23 cellular contexts compared by ENCODE assay signal in the genomic region with DNA sequence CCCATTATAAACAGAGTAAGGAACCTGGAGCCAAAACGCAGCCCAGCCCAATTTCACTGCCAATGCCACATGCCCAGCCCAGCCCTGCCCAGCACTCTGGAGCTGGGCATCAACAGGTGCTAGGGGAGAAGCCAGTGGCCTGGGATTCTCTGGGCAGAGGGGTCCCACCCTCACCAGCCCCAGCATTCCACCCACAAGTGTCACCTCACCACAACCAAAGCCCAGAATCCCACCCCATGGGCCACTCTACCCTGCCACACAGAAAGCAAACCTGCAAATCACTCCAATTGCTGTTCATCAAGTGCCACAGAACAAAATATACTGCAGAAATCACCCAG.
"Had no signal": no experiment of that assay in that cellular context is flagged by ENCODE, and none has a peak within 500 bp of the region (broad histone marks: within the 10 kb centered on the region; RNA-seq: fewer than 3 reads in every experiment).

No MANE protein-coding gene starts in this region.

- H3K4me1 ChIP-seq: right lobe of liver had no signal

- DNase-seq: activated CD4-positive, alpha-beta T cell treated with anti-CD3 and anti-CD28 coated beads, Interleukin-2, amount 10 ng/mL, durations not matched to agents 24 days and 14 days; activated CD8-positive, alpha-beta T cell treated with anti-CD3 and anti-CD28 coated beads, Interleukin-2, amount 10 ng/mL, durations not matched to agents 7 days and 5 days; activated effector memory CD4-positive, alpha-beta T cell treated with Interleukin-2 at 50 U/mL for 16 hours; activated naive CD4-positive, alpha-beta T cell treated with anti-CD3 and anti-CD28 coated beads for 36 hours; activated T-cell treated with anti-CD3 and anti-CD28 coated beads, Interleukin-2, amount 50 U/mL, for 72 hours; cerebellar nuclear complex; cortex of kidney; erythroblast; foreskin fibroblast; immature natural killer cell; kidney glomerular epithelial cell; left lung; mammary epithelial cell; occipital lobe; stimulated activated CD4-positive, alpha-beta T cell treated with anti-CD3 and anti-CD28 coated beads, Interleukin-2, amount 100 ng/mL, for 48 hours; stimulated activated naive B cell treated with anti-CD40 and anti-IgM and Interleukin-4, amounts not matched to agents 10 μg/mL and 1 μg/mL and 100 μg/mL, for 72 hours; T-cell; transverse colon had no signal

- H3K27ac ChIP-seq: right lobe of liver, transverse colon, VCaP had no signal

- H3K9me3 Mint-ChIP-seq: activated CD4-positive, alpha-beta T cell treated with anti-CD3 and anti-CD28 coated beads, Interleukin-2, amount 10 ng/mL, durations not matched to agents 24 days and 14 days; activated naive CD4-positive, alpha-beta T cell treated with anti-CD3 and anti-CD28 coated beads for 36 hours; activated T-cell treated with anti-CD3 and anti-CD28 coated beads, Interleukin-2, amount 50 U/mL, for 72 hours; immature natural killer cell; stimulated activated naive B cell treated with anti-CD40 and anti-IgM and Interleukin-4, amounts not matched to agents 10 μg/mL and 1 μg/mL and 100 μg/mL, for 72 hours; T-cell; T-helper 2 cell treated with Interferon-gamma antibody and Interleukin-4, amounts not matched to agents 5 μg/mL and 100 μg/mL, for 36 hours had no signal

- H3K27ac Mint-ChIP-seq: activated CD4-positive, alpha-beta T cell treated with anti-CD3 and anti-CD28 coated beads, Interleukin-2, amount 10 ng/mL, durations not matched to agents 24 days and 14 days; activated CD8-positive, alpha-beta T cell treated with anti-CD3 and anti-CD28 coated beads, Interleukin-2, amount 10 ng/mL, durations not matched to agents 7 days and 5 days; activated naive CD4-positive, alpha-beta T cell treated with anti-CD3 and anti-CD28 coated beads for 36 hours; activated T-cell treated with anti-CD3 and anti-CD28 coated beads, Interleukin-2, amount 50 U/mL, for 72 hours; immature natural killer cell; stimulated activated naive B cell treated with anti-CD40 and anti-IgM and Interleukin-4, amounts not matched to agents 10 μg/mL and 1 μg/mL and 100 μg/mL, for 72 hours; T-cell; T-helper 2 cell treated with Interferon-gamma antibody and Interleukin-4, amounts not matched to agents 5 μg/mL and 100 μg/mL, for 36 hours had no signal

- H3K27me3 ChIP-seq: right lobe of liver, transverse colon had no signal

- ATAC-seq: activated CD4-positive, CD25-positive, alpha-beta regulatory T cell treated with anti-CD3 and anti-CD28 coated beads, Interleukin-2, amount 50 U/mL, for 24 hours; activated CD8-positive, alpha-beta T cell treated with anti-CD3 and anti-CD28 coated beads, Interleukin-2, amount 10 ng/mL, durations not matched to agents 7 days and 5 days; activated T-cell treated with anti-CD3 and anti-CD28 coated beads, Interleukin-2, amount 50 U/mL, for 72 hours; left lung; right lobe of liver; SK-N-SH treated with all-trans-retinoic acid at 6 μM for 48 hours; stimulated activated naive B cell treated with anti-CD40 and anti-IgM and Interleukin-4, amounts not matched to agents 10 μg/mL and 1 μg/mL and 100 μg/mL, for 72 hours; T-cell had no signal

- H3K4me3 Mint-ChIP-seq: activated CD4-positive, alpha-beta T cell treated with anti-CD3 and anti-CD28 coated beads, Interleukin-2, amount 10 ng/mL, durations not matched to agents 24 days and 14 days; activated CD8-positive, alpha-beta T cell treated with anti-CD3 and anti-CD28 coated beads, Interleukin-2, amount 10 ng/mL, durations not matched to agents 7 days and 5 days; activated naive CD4-positive, alpha-beta T cell treated with anti-CD3 and anti-CD28 coated beads for 36 hours; activated T-cell treated with anti-CD3 and anti-CD28 coated beads, Interleukin-2, amount 50 U/mL, for 72 hours; immature natural killer cell; stimulated activated naive B cell treated with anti-CD40 and anti-IgM and Interleukin-4, amounts not matched to agents 10 μg/mL and 1 μg/mL and 100 μg/mL, for 72 hours; T-cell; T-helper 2 cell treated with Interferon-gamma antibody and Interleukin-4, amounts not matched to agents 5 μg/mL and 100 μg/mL, for 36 hours had no signal

- H3K9me3 ChIP-seq: left lung, right lobe of liver, transverse colon had no signal

- H3K36me3 Mint-ChIP-seq: immature natural killer cell; stimulated activated naive B cell treated with anti-CD40 and anti-IgM and Interleukin-4, amounts not matched to agents 10 μg/mL and 1 μg/mL and 100 μg/mL, for 72 hours; T-cell had no signal

- H3K4me3 ChIP-seq: left lung, right lobe of liver, transverse colon had no signal

- H3K36me3 ChIP-seq: left lung, right lobe of liver, transverse colon had no signal
